ENCODE assay signal across 29 cellular contexts in genomic region chr3:2504912-2505311, GRCh38.
"Had no signal": no experiment of that assay in that cellular context is flagged by ENCODE, and none has a peak within 500 bp of the region (broad histone marks: within the 10 kb centered on the region; RNA-seq: fewer than 3 reads in every experiment).

No MANE protein-coding gene starts in this region.

- DNase-seq: naive thymus-derived CD8-positive, alpha-beta T cell; nephron progenitor cell; nucleus accumbens; pancreas; psoas muscle; right cardiac atrium; spleen; stimulated activated CD4-positive, alpha-beta T cell treated with anti-CD3 and anti-CD28 coated beads, Interleukin-12 subunit alpha, Interleukin-12 subunit beta, amount 100 ng/mL, for 4 hours; stimulated activated CD4-positive, alpha-beta T cell treated with anti-CD3 and anti-CD28 coated beads, Interleukin-1b, Interleukin-23, amount 100 ng/mL, for 48 hours; stimulated activated CD4-positive, alpha-beta T cell treated with anti-CD3 and anti-CD28 coated beads, Interleukin-4, amount 100 ng/mL, for 1 hour; stimulated activated CD4-positive, alpha-beta T cell treated with anti-CD3 and anti-CD28 coated beads, Interleukin-4, amount 100 ng/mL, for 4 hours; stimulated activated CD8-positive, alpha-beta memory T cell treated with anti-CD3 and anti-CD28 coated beads, Interleukin-4, amount 100 ng/mL, for 48 hours; stimulated activated naive CD4-positive, alpha-beta T cell; stimulated activated naive CD8-positive, alpha-beta T cell treated with anti-CD3 and anti-CD28 coated beads, Interleukin-15, amount 100 ng/mL, for 72 hours; stimulated activated naive CD8-positive, alpha-beta T cell treated with anti-CD3 and anti-CD28 coated beads, Interleukin-15, Interleukin-2, amounts not matched to agents 100 U/mL and 50 U/mL, for 24 hours; substantia nigra; testis; trophoblast cell; upper lobe of left lung had no signal

- H3K36me3 ChIP-seq: neutrophil, pancreas, spleen, suprapubic skin, tibial nerve, upper lobe of left lung, vagina had no signal

- H3K4me3 Mint-ChIP-seq: naive thymus-derived CD8-positive, alpha-beta T cell; natural killer cell treated with Interleukin-12 subunit alpha and Interleukin-12 subunit beta and Interleukin-15 and Interleukin-18, amount 100 ng/mL, for 72 hours; nephron progenitor cell; neural crest cell; stimulated activated memory B cell treated with anti-CD40 and anti-IgM and Interleukin-4, amounts not matched to agents 10 μg/mL and 1 μg/mL and 100 μg/mL, for 72 hours; stimulated activated naive CD8-positive, alpha-beta T cell treated with anti-CD3 and anti-CD28 coated beads, Interleukin-15, amount 100 ng/mL, for 72 hours had no signal

- H3K4me3 ChIP-seq: pancreas, psoas muscle, skin epidermis, smooth muscle cell, spleen, suprapubic skin, testis, tibial nerve, upper lobe of left lung, vagina had no signal

- H3K27me3 Mint-ChIP-seq: natural killer cell treated with Interleukin-12 subunit alpha and Interleukin-12 subunit beta and Interleukin-15 and Interleukin-18, amount 100 ng/mL, for 72 hours; stimulated activated memory B cell treated with anti-CD40 and anti-IgM and Interleukin-4, amounts not matched to agents 10 μg/mL and 1 μg/mL and 100 μg/mL, for 72 hours had no signal

- H3K9me3 Mint-ChIP-seq: nephron progenitor cell; neural crest cell; stimulated activated naive CD8-positive, alpha-beta T cell treated with anti-CD3 and anti-CD28 coated beads, Interleukin-15, amount 100 ng/mL, for 72 hours had no signal

- H3K27ac Mint-ChIP-seq: naive thymus-derived CD8-positive, alpha-beta T cell; natural killer cell treated with Interleukin-12 subunit alpha and Interleukin-12 subunit beta and Interleukin-15 and Interleukin-18, amount 100 ng/mL, for 72 hours; nephron progenitor cell; stimulated activated memory B cell treated with anti-CD40 and anti-IgM and Interleukin-4, amounts not matched to agents 10 μg/mL and 1 μg/mL and 100 μg/mL, for 72 hours; stimulated activated naive CD8-positive, alpha-beta T cell treated with anti-CD3 and anti-CD28 coated beads, Interleukin-15, amount 100 ng/mL, for 72 hours had no signal

- H3K4me1 ChIP-seq: pancreas, psoas muscle, spleen, suprapubic skin, testis, tibial nerve, upper lobe of left lung, vagina had no signal

- H3K36me3 Mint-ChIP-seq: naive thymus-derived CD8-positive, alpha-beta T cell; natural killer cell treated with Interleukin-12 subunit alpha and Interleukin-12 subunit beta and Interleukin-15 and Interleukin-18, amount 100 ng/mL, for 72 hours; stimulated activated memory B cell treated with anti-CD40 and anti-IgM and Interleukin-4, amounts not matched to agents 10 μg/mL and 1 μg/mL and 100 μg/mL, for 72 hours had no signal

- ATAC-seq: naive thymus-derived CD8-positive, alpha-beta T cell; natural killer cell treated with Interleukin-12 subunit alpha and Interleukin-12 subunit beta and Interleukin-15 and Interleukin-18, amount 100 ng/mL, for 72 hours; pancreas; psoas muscle; right cardiac atrium; sciatic nerve; stimulated activated memory B cell treated with anti-CD40 and anti-IgM and Interleukin-4, amounts not matched to agents 10 μg/mL and 1 μg/mL and 100 μg/mL, for 72 hours; stimulated activated naive CD8-positive, alpha-beta T cell treated with anti-CD3 and anti-CD28 coated beads, Interleukin-15, amount 100 ng/mL, for 72 hours; stimulated activated naive CD8-positive, alpha-beta T cell treated with anti-CD3 and anti-CD28 coated beads, Interleukin-15, Interleukin-2, amounts not matched to agents 100 U/mL and 50 U/mL, for 24 hours had no signal

- H3K9me3 ChIP-seq: neutrophil, pancreas, psoas muscle, spleen, suprapubic skin, testis, tibial nerve, upper lobe of left lung, vagina had no signal

- H3K27me3 ChIP-seq: neutrophil, pancreas, spleen, suprapubic skin, testis, tibial nerve, upper lobe of left lung, vagina had no signal

- H3K4me1 Mint-ChIP-seq: stimulated activated memory B cell treated with anti-CD40 and anti-IgM and Interleukin-4, amounts not matched to agents 10 μg/mL and 1 μg/mL and 100 μg/mL, for 72 hours; stimulated activated naive CD8-positive, alpha-beta T cell treated with anti-CD3 and anti-CD28 coated beads, Interleukin-15, amount 100 ng/mL, for 72 hours had no signal

- H3K27ac ChIP-seq: neutrophil, pancreas, psoas muscle, skin epidermis, spleen, suprapubic skin, testis, tibial nerve, upper lobe of left lung, vagina had no signal
